In the genomic region with DNA sequence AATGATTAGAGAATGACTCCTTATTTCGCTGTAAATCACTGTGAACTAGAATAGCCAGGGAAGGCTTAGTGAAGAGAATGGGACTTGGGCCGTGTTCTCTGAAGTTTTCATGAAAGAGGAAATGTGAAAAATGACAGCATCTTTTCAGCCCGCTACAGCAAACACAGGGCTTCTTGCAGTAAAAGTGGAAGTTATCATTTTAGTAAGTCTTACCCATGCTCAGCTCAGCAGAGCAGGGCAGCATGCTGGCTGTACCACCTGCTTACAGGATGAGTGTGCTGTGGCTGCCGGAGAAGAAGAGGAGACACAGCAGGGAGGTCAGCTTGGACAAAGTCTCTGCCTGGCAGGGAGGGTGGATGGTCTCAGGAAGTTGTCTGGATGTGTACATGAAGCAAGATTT, we compare ENCODE assay signal across 39 cellular contexts.
A peak's percentile ranks its signal among the peaks of the same experiment; 100 is the strongest.
DNase-seq lines count a peak whose midpoint lies in the region; ATAC-seq, FAIRE-seq and TF ChIP-seq lines count a peak whose summit lies in the region.
"Had no signal": no experiment of that assay in that cellular context is flagged by ENCODE, and none has a peak within 500 bp of the region (broad histone marks: within the 10 kb centered on the region; RNA-seq: fewer than 3 reads in every experiment).

No MANE protein-coding gene starts in this region.

- H4K20me1 ChIP-seq in GM12878 (ENCODE audit: control insufficient read depth, insufficient read depth) = no peaks in the 10 kb centered on the region

- H3K27ac ChIP-seq in GM12878 (ENCODE audit: control insufficient read depth, insufficient read depth) (no peak overlapping the region), foreskin keratinocyte (no peak overlapping the region)
- H3K27ac ChIP-seq: heart left ventricle, left ventricle myocardium inferior, neural progenitor cell, pancreas had no signal

- no peak overlapping the region for H3K27ac Mint-ChIP-seq in T-helper 2 cell treated with Interferon-gamma antibody and Interleukin-4, amounts not matched to agents 5 μg/mL and 100 μg/mL, for 36 hours
- H3K27ac Mint-ChIP-seq: activated CD4-positive, alpha-beta memory T cell treated with anti-CD3 and anti-CD28 coated beads, Interleukin-2, amount 10 ng/mL, durations not matched to agents 7 days and 5 days; activated T-helper 1 cell treated with anti-CD3 and anti-CD28 coated beads, Interleukin-12 subunit alpha, Interleukin-12 subunit beta, Interleukin-2, Interleukin-4 antibody, amounts not matched to agents 30 ng/mL and 10 ng/mL and 1 ng/mL, durations not matched to agents 14 hours and 24 hours and 36 hours; CD8-positive, alpha-beta memory T cell; endodermal cell; neural progenitor cell; stimulated activated memory B cell treated with anti-CD40 and anti-IgM and Interleukin-4, amounts not matched to agents 10 μg/mL and 1 μg/mL and 100 μg/mL, for 72 hours had no signal

- peaks cover 20% of the 10 kb centered on the region for H3K9me3 Mint-ChIP-seq in T-helper 2 cell treated with Interferon-gamma antibody and Interleukin-4, amounts not matched to agents 5 μg/mL and 100 μg/mL, for 36 hours
- H3K9me3 Mint-ChIP-seq: stimulated activated memory B cell treated with anti-CD40 and anti-IgM and Interleukin-4, amounts not matched to agents 10 μg/mL and 1 μg/mL and 100 μg/mL, for 72 hours had no signal

- no peak overlapping the region for H3K4me2 ChIP-seq in GM12878 (ENCODE audit: control insufficient read depth, insufficient read depth)
- H3K4me2 ChIP-seq: neural progenitor cell had no signal

- intact Hi-C loops in GM12878 (cut with micrococcal nuclease; ENCODE audit: unreplicated experiment) = loop anchor here (2.0 to 10.0 kb wide), 4 partner anchors 115 to 301 kb away; a partner anchor contains a TSS

- RAD21 ChIA-PET in GM12878 (lab: Charles Lee; ENCODE audit: unreplicated experiment) = interaction anchor here (0.9 kb wide), 1 partner anchor 116 kb away, joined by 4 read pairs; no protein-coding TSS in a partner anchor

- POLR2A ChIA-PET in GM12878 (lab: Charles Lee) = interaction anchor here (0.9 kb wide), 1 partner anchor 115 kb away, joined by 4 read pairs; no protein-coding TSS in a partner anchor

- H3K4me1 ChIP-seq in GM12878 (ENCODE audit: control insufficient read depth, insufficient read depth, low read length) = no peaks in the 10 kb centered on the region; the same call in 1 of the 2 replicates
- no peaks in the 10 kb centered on the region for H3K4me1 ChIP-seq in foreskin keratinocyte
- H3K4me1 ChIP-seq: heart left ventricle, left ventricle myocardium inferior, pancreas had no signal

- H3K9me3 ChIP-seq in GM12878 (replicated peaks; ENCODE audit: control insufficient read depth, insufficient read depth, low read length) = no peaks in the 10 kb centered on the region; the same call in 2 of the 3 replicates
- H3K9me3 ChIP-seq: pancreas had no signal

- H3K79me2 ChIP-seq in GM12878 (ENCODE audit: control insufficient read depth, insufficient read depth, low read length) = no peaks in the 10 kb centered on the region

- CTCF ChIA-PET in GM12878 (lab: Yijun Ruan, JAX) = interaction anchor here (0.6 kb wide), 1 partner anchor 243 kb away, joined by 3 read pairs; no protein-coding TSS in a partner anchor

- WGBS in GM12878 (ENCODE audit: insufficient coverage, insufficient replicate concordance, low lambda C conversion rate, missing lambda C conversion rate) = 3% methylated on average over 4 of the region's 4 CpGs

- no peak for TF ChIP-seq CTCF in GM12878 (IDR thresholded peaks at IDR 0.05 in 2 of 3, conservative IDR thresholded peaks at IDR 0.05 in 1 of 3; ENCODE audit: control insufficient read depth in 2 of 3, extremely low read depth in 1 of 3, insufficient read depth in 1 of 3, low read depth in 3 of 3, low read length in 3 of 3)
- no peak for TF ChIP-seq CTCF in foreskin keratinocyte (conservative IDR thresholded peaks at IDR 0.05)

- no peak for TF ChIP-seq RAD21 in GM12878 (IDR thresholded peaks at IDR 0.05; ENCODE audit: insufficient read depth, low read depth, low read length)

- no peak overlapping the region for H2AFZ ChIP-seq in GM12878 (ENCODE audit: control insufficient read depth, low read depth, low read length)
- H2AFZ ChIP-seq: neural progenitor cell had no signal

- peak in 1 of 2 experiments; percentile 59; a peak in 1 of 4 replicates for TF ChIP-seq EP300 in GM12878 (IDR thresholded peaks at IDR 0.05; ENCODE audit: borderline replicate concordance in 1 of 2, control insufficient read depth in 1 of 2, low read depth in 2 of 2, low read length in 2 of 2)

- no peak overlapping the region for H3K4me3 ChIP-seq in GM12878
- H3K4me3 ChIP-seq: heart left ventricle, left ventricle myocardium inferior, neural progenitor cell, pancreas had no signal

- no peaks in the 10 kb centered on the region for H3K36me3 ChIP-seq in GM12878 (ENCODE audit: control insufficient read depth in 2 of 2, insufficient read depth in 2 of 2, low read length in 1 of 2)
- H3K36me3 ChIP-seq: heart left ventricle, left ventricle myocardium inferior, neural progenitor cell, pancreas had no signal

- ATAC-seq in GM19324 (IDR thresholded peaks at IDR 0.05; ENCODE audit: low FRiP score, unreplicated experiment) (peak; percentile 73), HG02759 (IDR thresholded peaks at IDR 0.05; ENCODE audit: unreplicated experiment) (peak; percentile 74), GM12878 (peak; percentile 92), foreskin keratinocyte (no peak)
- ATAC-seq: activated CD4-positive, CD25-positive, alpha-beta regulatory T cell treated with anti-CD3 and anti-CD28 coated beads, Interleukin-2, amount 50 U/mL, for 24 hours; heart left ventricle; pancreas; stimulated activated memory B cell treated with anti-CD40 and anti-IgM and Interleukin-4, amounts not matched to agents 10 μg/mL and 1 μg/mL and 100 μg/mL, for 72 hours had no signal

- SMC1A ChIA-PET in GM12878 (lab: Charles Lee; ENCODE audit: uncharacterized antibody, unreplicated experiment) = interaction anchor here (1.6 to 4.8 kb wide), 2 partner anchors 115 to 299 kb away, joined by 3 to 20 read pairs; no protein-coding TSS in a partner anchor

- FAIRE-seq in GM12891 (lab: Jason Lieb, UNC) (no peak), GM12878 (lab: Jason Lieb, UNC) (no peak)
- FAIRE-seq: G401.6, GM18507, keratinocyte, pancreas had no signal

- no peaks in the 10 kb centered on the region for H3K4me1 Mint-ChIP-seq in T-helper 2 cell treated with Interferon-gamma antibody and Interleukin-4, amounts not matched to agents 5 μg/mL and 100 μg/mL, for 36 hours (ENCODE audit: low read depth)
- H3K4me1 Mint-ChIP-seq: activated CD4-positive, alpha-beta memory T cell treated with anti-CD3 and anti-CD28 coated beads, Interleukin-2, amount 10 ng/mL, durations not matched to agents 7 days and 5 days; CD8-positive, alpha-beta memory T cell; endodermal cell; stimulated activated memory B cell treated with anti-CD40 and anti-IgM and Interleukin-4, amounts not matched to agents 10 μg/mL and 1 μg/mL and 100 μg/mL, for 72 hours had no signal

- in situ Hi-C loops in GM12878 (cut with MboI) = no loop called here

- H3K27me3 ChIP-seq in GM12878 (replicated peaks in 1 of 2; ENCODE audit: control insufficient read depth in 2 of 2, insufficient read depth in 2 of 2, low read length in 1 of 2) (no peaks in the 10 kb centered on the region), foreskin keratinocyte (no peaks in the 10 kb centered on the region)
- H3K27me3 ChIP-seq: heart left ventricle, neural progenitor cell, pancreas had no signal

- TF ChIP-seq POLR2A in GM12891 (IDR thresholded peaks at IDR 0.05; ENCODE audit: low read depth, low read length) (no peak), GM12878 (IDR thresholded peaks at IDR 0.05; ENCODE audit: low read depth, low read length) (no peak)

- no peaks in the 10 kb centered on the region for H3K27me3 Mint-ChIP-seq in T-helper 2 cell treated with Interferon-gamma antibody and Interleukin-4, amounts not matched to agents 5 μg/mL and 100 μg/mL, for 36 hours (ENCODE audit: low read depth)
- H3K27me3 Mint-ChIP-seq: activated CD4-positive, alpha-beta memory T cell treated with anti-CD3 and anti-CD28 coated beads, Interleukin-2, amount 10 ng/mL, durations not matched to agents 7 days and 5 days; CD8-positive, alpha-beta memory T cell; stimulated activated memory B cell treated with anti-CD40 and anti-IgM and Interleukin-4, amounts not matched to agents 10 μg/mL and 1 μg/mL and 100 μg/mL, for 72 hours had no signal

- H3K4me3 Mint-ChIP-seq in T-helper 2 cell treated with Interferon-gamma antibody and Interleukin-4, amounts not matched to agents 5 μg/mL and 100 μg/mL, for 36 hours = no peak overlapping the region
- H3K4me3 Mint-ChIP-seq: activated CD4-positive, alpha-beta memory T cell treated with anti-CD3 and anti-CD28 coated beads, Interleukin-2, amount 10 ng/mL, durations not matched to agents 7 days and 5 days; activated T-helper 1 cell treated with anti-CD3 and anti-CD28 coated beads, Interleukin-12 subunit alpha, Interleukin-12 subunit beta, Interleukin-2, Interleukin-4 antibody, amounts not matched to agents 30 ng/mL and 10 ng/mL and 1 ng/mL, durations not matched to agents 14 hours and 24 hours and 36 hours; CD8-positive, alpha-beta memory T cell; endodermal cell; neural progenitor cell; stimulated activated memory B cell treated with anti-CD40 and anti-IgM and Interleukin-4, amounts not matched to agents 10 μg/mL and 1 μg/mL and 100 μg/mL, for 72 hours had no signal

- no TSS peak for BruUV-seq in GM12878 (replicated peaks; lab: Mats Ljungman, UMichigan)

- H3K9ac ChIP-seq in GM12878 (ENCODE audit: control insufficient read depth, insufficient read depth, low read length) = no peak overlapping the region
- H3K9ac ChIP-seq: neural progenitor cell had no signal

- DNase-seq in GM12891 (ENCODE audit: insufficient read length, low spot score) (no peak), GM12878 (ENCODE audit: low read depth, low spot score) (peak; percentile 71), SW480 (ENCODE audit: low spot score) (no peak), ecto neural progenitor cell (ENCODE audit: low spot score) (no peak), foreskin keratinocyte (no peak)
- DNase-seq in T-helper 2 cell treated with Interferon-gamma antibody and Interleukin-4, amounts not matched to agents 5 μg/mL and 100 μg/mL, for 36 hours (ENCODE audit: low spot score) = no peak
- DNase-seq: ACHN; activated CD4-positive, alpha-beta memory T cell treated with anti-CD3 and anti-CD28 coated beads, Interleukin-2, amount 10 ng/mL, durations not matched to agents 7 days and 5 days; activated CD8-positive, alpha-beta memory T cell treated with anti-CD3 and anti-CD28 coated beads, Interleukin-2, amount 50 U/mL, for 48 hours; activated naive CD4-positive, alpha-beta T cell treated with Interleukin-2 at 50 U/mL for 16 hours; caudate nucleus; CD8-positive, alpha-beta memory T cell; DMS153; endodermal cell; heart left ventricle; KG1; left ventricle myocardium inferior; mesendoderm; MM.1S; NCI-H1436; NCI-H2081 treated with DMSO at 0.1 percent for 48 hours; NCI-H2227 treated with DMSO at 0.1 percent for 48 hours; NCI-H526; NK-92 treated with Interleukin-12 subunit alpha and Interleukin-12 subunit beta, amount 100 ng/mL, for 24 hours; pancreas; retina; SHP77; substantia nigra; T-helper 2 cell; trophoblast cell had no signal

- no peaks in the 10 kb centered on the region for H3K36me3 Mint-ChIP-seq in T-helper 2 cell treated with Interferon-gamma antibody and Interleukin-4, amounts not matched to agents 5 μg/mL and 100 μg/mL, for 36 hours (ENCODE audit: low read depth)
- H3K36me3 Mint-ChIP-seq: CD8-positive, alpha-beta memory T cell; neural progenitor cell; stimulated activated memory B cell treated with anti-CD40 and anti-IgM and Interleukin-4, amounts not matched to agents 10 μg/mL and 1 μg/mL and 100 μg/mL, for 72 hours had no signal
